Comparison of ENCODE assay signal across 1 cellular context in the genomic region with DNA sequence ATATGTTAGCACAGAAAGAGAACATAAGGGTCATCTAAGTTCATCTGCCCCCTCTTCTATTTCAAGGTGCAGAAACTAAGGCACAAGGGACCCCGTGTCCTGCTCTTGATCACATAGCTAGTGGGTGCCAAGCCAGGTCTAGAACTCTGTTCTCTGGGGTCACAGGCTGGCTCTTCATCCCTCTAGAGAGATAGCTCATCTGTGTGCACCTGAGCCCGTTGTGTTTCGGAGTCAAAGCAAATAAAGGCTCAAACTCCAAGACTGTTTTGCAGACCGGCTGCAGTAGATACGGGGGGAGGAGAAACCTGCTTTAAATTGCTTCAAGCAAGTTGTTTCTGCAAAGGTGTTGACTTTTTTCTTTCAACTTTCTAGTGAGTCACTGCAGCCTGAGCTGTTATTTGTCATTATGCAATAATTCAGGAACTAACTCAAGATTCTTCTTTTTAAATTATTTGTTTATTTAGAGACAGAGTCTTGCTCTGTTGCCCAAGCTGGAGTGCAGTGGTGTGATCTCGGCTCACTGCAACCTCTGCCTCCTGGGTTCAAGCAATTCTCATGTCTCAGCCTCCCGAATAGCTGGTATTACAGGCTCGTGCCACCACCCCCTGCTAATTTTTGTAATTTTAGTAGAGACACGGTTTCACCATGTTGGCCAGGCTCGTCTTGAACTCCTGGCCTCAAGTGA.
TF ChIP-seq lines count a peak whose summit lies in the region.

No MANE protein-coding gene starts in this region.

TF ChIP-seq in HepG2, 621 proteins besides CTCF, POLR2A, EP300 and RAD21 (continued from another document and continues in another):
- TF ChIP-seq EEA1 (CRISPR knock-in tag; IDR thresholded peaks at IDR 0.05; ENCODE audit: borderline replicate concordance), result no peak
- 0 out of 2 replicates have a peak, but pooled peaks have one; percentile 15 for TF ChIP-seq ZNF605 (CRISPR knock-in tag; IDR thresholded peaks at IDR 0.05)
- TF ChIP-seq ZNF878 (CRISPR knock-in tag; IDR thresholded peaks at IDR 0.05), result 0 out of 2 replicates have a peak, but pooled peaks have one; percentile 18
- TF ChIP-seq ERF (CRISPR knock-in tag; IDR thresholded peaks at IDR 0.05), result peak; percentile 23; the same call in 1 of the 2 replicates
- TF ChIP-seq, protein P1, sequence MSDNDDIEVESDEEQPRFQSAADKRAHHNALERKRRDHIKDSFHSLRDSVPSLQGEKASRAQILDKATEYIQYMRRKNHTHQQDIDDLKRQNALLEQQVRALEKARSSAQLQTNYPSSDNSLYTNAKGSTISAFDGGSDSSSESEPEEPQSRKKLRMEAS (IDR thresholded peaks at IDR 0.05), result no peak
- 0 out of 2 replicates have a peak, but pooled peaks have one; percentile 17 for TF ChIP-seq HNF1A (IDR thresholded peaks at IDR 0.05; ENCODE audit: low read depth)
- TF ChIP-seq HNF1A (CRISPR knock-in tag; IDR thresholded peaks at IDR 0.05; ENCODE audit: borderline replicate concordance), result no peak
- peak; percentile 60 for TF ChIP-seq ZNF629 (CRISPR knock-in tag; conservative IDR thresholded peaks at IDR 0.05)
- TF ChIP-seq, protein P2, sequence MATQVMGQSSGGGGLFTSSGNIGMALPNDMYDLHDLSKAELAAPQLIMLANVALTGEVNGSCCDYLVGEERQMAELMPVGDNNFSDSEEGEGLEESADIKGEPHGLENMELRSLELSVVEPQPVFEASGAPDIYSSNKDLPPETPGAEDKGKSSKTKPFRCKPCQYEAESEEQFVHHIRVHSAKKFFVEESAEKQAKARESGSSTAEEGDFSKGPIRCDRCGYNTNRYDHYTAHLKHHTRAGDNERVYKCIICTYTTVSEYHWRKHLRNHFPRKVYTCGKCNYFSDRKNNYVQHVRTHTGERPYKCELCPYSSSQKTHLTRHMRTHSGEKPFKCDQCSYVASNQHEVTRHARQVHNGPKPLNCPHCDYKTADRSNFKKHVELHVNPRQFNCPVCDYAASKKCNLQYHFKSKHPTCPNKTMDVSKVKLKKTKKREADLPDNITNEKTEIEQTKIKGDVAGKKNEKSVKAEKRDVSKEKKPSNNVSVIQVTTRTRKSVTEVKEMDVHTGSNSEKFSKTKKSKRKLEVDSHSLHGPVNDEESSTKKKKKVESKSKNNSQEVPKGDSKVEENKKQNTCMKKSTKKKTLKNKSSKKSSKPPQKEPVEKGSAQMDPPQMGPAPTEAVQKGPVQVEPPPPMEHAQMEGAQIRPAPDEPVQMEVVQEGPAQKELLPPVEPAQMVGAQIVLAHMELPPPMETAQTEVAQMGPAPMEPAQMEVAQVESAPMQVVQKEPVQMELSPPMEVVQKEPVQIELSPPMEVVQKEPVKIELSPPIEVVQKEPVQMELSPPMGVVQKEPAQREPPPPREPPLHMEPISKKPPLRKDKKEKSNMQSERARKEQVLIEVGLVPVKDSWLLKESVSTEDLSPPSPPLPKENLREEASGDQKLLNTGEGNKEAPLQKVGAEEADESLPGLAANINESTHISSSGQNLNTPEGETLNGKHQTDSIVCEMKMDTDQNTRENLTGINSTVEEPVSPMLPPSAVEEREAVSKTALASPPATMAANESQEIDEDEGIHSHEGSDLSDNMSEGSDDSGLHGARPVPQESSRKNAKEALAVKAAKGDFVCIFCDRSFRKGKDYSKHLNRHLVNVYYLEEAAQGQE (IDR thresholded peaks at IDR 0.05; ENCODE audit: borderline replicate concordance in 1 of 2, low read depth in 1 of 2, low read length in 2 of 2), result no peak
- TF ChIP-seq, protein P3, sequence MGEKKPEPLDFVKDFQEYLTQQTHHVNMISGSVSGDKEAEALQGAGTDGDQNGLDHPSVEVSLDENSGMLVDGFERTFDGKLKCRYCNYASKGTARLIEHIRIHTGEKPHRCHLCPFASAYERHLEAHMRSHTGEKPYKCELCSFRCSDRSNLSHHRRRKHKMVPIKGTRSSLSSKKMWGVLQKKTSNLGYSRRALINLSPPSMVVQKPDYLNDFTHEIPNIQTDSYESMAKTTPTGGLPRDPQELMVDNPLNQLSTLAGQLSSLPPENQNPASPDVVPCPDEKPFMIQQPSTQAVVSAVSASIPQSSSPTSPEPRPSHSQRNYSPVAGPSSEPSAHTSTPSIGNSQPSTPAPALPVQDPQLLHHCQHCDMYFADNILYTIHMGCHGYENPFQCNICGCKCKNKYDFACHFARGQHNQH (CRISPR knock-in tag; IDR thresholded peaks at IDR 0.05), result peak; percentile 74
- TF ChIP-seq MTERF4 (CRISPR knock-in tag; IDR thresholded peaks at IDR 0.05), result no peak
- TF ChIP-seq HNF4A (CRISPR knock-in tag; IDR thresholded peaks at IDR 0.05), result peak; percentile 57
- no peak for TF ChIP-seq ZNF510 (CRISPR knock-in tag; IDR thresholded peaks at IDR 0.05; ENCODE audit: low read depth)
- peak; percentile 27; the same call in 1 of the 2 replicates for TF ChIP-seq PHF21A (CRISPR knock-in tag; IDR thresholded peaks at IDR 0.05)
- no peak for TF ChIP-seq RFX1 (IDR thresholded peaks at IDR 0.05)
- no peak for TF ChIP-seq SNAPC4 (CRISPR knock-in tag; IDR thresholded peaks at IDR 0.05)
- no peak for TF ChIP-seq NFYB (CRISPR knock-in tag; IDR thresholded peaks at IDR 0.05)
- no peak for TF ChIP-seq TOE1 (CRISPR knock-in tag; IDR thresholded peaks at IDR 0.05)
- no peak for TF ChIP-seq HBP1 (CRISPR knock-in tag; IDR thresholded peaks at IDR 0.05; ENCODE audit: low read depth)
- TF ChIP-seq FOXO1 (CRISPR knock-in tag; IDR thresholded peaks at IDR 0.05), result no peak
- 0 out of 2 replicates have a peak, but pooled peaks have one; percentile 34 for TF ChIP-seq SP4 (CRISPR knock-in tag; IDR thresholded peaks at IDR 0.05)
- TF ChIP-seq, protein P4, sequence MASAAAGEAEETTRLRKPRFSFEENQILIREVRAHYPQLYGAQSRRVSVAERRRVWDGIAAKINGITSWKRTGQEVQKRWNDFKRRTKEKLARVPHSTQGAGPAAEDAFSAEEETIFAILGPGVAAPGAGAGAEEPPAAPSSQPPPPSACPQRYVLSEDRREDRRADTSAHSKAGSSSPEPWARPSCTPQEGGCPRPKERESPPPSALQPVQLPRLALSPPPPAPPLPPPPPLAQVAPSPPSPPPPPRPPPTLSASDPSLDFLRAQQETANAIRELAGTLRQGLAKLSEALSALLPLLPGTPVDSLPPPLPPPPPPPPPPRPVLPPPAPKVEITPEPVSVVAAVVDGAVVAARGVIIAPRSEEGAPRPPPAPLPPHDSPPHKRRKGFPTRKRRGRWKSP (CRISPR knock-in tag; IDR thresholded peaks at IDR 0.05), result no peak
- TF ChIP-seq BORCS8-MEF2B (CRISPR knock-in tag; IDR thresholded peaks at IDR 0.05), result 0 out of 2 replicates have a peak, but pooled peaks have one; percentile 20
- no peak for TF ChIP-seq TSC22D2 (CRISPR knock-in tag; IDR thresholded peaks at IDR 0.05; ENCODE audit: borderline replicate concordance)
- no peak for TF ChIP-seq ZNF235 (CRISPR knock-in tag; IDR thresholded peaks at IDR 0.05; ENCODE audit: borderline replicate concordance)
- no peak for TF ChIP-seq GFI1 (CRISPR knock-in tag; IDR thresholded peaks at IDR 0.05; ENCODE audit: borderline replicate concordance)
- no peak for TF ChIP-seq PHF5A (CRISPR knock-in tag; IDR thresholded peaks at IDR 0.05; ENCODE audit: low read depth, unreplicated experiment)
- peak; percentile 42; the same call in 1 of the 2 replicates for TF ChIP-seq RXRA (CRISPR knock-in tag; IDR thresholded peaks at IDR 0.05)
- TF ChIP-seq SOX6 (IDR thresholded peaks at IDR 0.05), result no peak
- TF ChIP-seq SOX6 (CRISPR knock-in tag; IDR thresholded peaks at IDR 0.05), result peak; percentile 70; the same call in 1 of the 2 replicates
- no peak for TF ChIP-seq MIER3 (CRISPR knock-in tag; IDR thresholded peaks at IDR 0.05; ENCODE audit: borderline replicate concordance)
- TF ChIP-seq POGZ (CRISPR knock-in tag; IDR thresholded peaks at IDR 0.05), result 0 out of 2 replicates have a peak, but pooled peaks have one; percentile 19
- no peak for TF ChIP-seq MED13 (CRISPR knock-in tag; IDR thresholded peaks at IDR 0.05)
